In the genomic region with DNA sequence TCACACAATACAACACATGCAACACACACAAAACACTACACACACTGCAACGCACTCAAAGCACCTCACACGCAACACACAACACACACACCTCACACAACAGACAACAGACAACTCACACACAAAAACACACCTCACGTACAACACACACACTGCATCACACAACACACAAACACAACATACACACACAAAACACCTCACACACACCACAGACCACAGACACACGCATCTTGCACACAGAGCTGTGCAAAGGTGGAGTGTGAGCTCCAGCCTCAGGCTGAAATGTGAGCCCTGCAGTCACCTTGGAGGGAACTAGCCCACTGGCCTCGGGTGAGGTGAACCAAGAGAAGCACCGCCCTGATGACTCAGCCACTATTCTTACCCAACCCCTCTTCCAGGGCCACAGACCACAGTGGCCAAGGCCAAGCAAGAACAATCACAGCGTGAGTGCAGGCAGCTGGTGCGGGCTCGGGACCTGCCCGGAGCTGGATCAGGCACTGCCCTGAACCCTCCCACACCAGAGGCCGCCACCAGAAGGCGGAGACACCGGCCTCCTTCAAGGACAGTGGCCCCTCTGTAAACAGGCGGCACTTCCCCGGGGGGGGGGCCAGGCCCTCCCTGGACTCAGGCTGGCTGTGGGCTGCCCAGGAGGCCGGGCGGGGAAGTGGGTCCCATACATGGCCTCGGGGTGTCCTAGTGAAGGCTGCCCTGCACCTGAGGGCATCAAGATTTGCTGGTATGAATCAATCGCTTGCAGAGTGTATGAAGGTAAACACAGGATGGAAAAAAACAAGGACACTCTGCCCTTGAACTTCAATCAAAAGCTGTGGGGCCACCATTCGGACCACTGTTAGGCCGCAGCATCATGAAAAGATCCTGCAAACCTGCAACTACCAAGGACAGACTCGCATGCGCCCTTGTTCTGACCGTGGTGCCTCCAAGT, we compare ENCODE assay signal across 9 cellular contexts.
A peak's percentile ranks its signal among the peaks of the same experiment; 100 is the strongest.
DNase-seq lines count a peak whose midpoint lies in the region; ATAC-seq, FAIRE-seq and TF ChIP-seq lines count a peak whose summit lies in the region.
"Had no signal": no experiment of that assay in that cellular context is flagged by ENCODE, and none has a peak within 500 bp of the region (broad histone marks: within the 10 kb centered on the region; RNA-seq: fewer than 3 reads in every experiment).

No MANE protein-coding gene starts in this region.

- no peaks in the 10 kb centered on the region for H3K36me3 Mint-ChIP-seq in stimulated activated effector memory CD8-positive, alpha-beta T cell treated with anti-CD3 and anti-CD28 coated beads, Interleukin-12 subunit alpha, Interleukin-12 subunit beta, amount 100 ng/mL, for 72 hours

- no peak overlapping the region for H3K4me3 Mint-ChIP-seq in stimulated activated effector memory CD8-positive, alpha-beta T cell treated with anti-CD3 and anti-CD28 coated beads, Interleukin-12 subunit alpha, Interleukin-12 subunit beta, amount 100 ng/mL, for 72 hours
- H3K4me3 Mint-ChIP-seq: neural crest cell had no signal

- H3K27me3 ChIP-seq in ascending aorta (no peaks in the 10 kb centered on the region), keratinocyte (ENCODE audit: control insufficient read depth, extremely low read depth, insufficient read depth, low read length) (peaks cover 3% of the 10 kb centered on the region)

- dilution Hi-C loops in keratinocyte (cut with MboI; ENCODE audit: extremely low pct_ligation_motif_present, low sequenced_read_pairs), result no loop called here

- no peak for TF ChIP-seq CTCF in AG10803 (conservative IDR thresholded peaks at IDR 0.05; ENCODE audit: low read length)
- TF ChIP-seq CTCF in ascending aorta (IDR thresholded peaks at IDR 0.05), result peak in 2 of 3 experiments; percentile 36 to 42
- TF ChIP-seq CTCF in keratinocyte (optimal IDR thresholded peaks at IDR 0.05 in 1 of 3, IDR thresholded peaks at IDR 0.05 in 1 of 3, conservative IDR thresholded peaks at IDR 0.05 in 1 of 3; ENCODE audit: extremely low read depth in 1 of 3, insufficient read depth in 2 of 3, low read length in 3 of 3), result peak in 1 of 3 experiments; percentile 4

- H3K4me3 ChIP-seq in AG10803 (ENCODE audit: low read length) (no peak overlapping the region), ascending aorta (no peak overlapping the region), keratinocyte (ENCODE audit: control insufficient read depth in 2 of 3, extremely low read depth in 1 of 3, insufficient read depth in 2 of 3, low read depth in 1 of 3, low read length in 3 of 3) (no peak overlapping the region)

- no peak overlapping the region for H3K9ac ChIP-seq in keratinocyte (ENCODE audit: control insufficient read depth, extremely low read depth, insufficient read depth, low read length)

- intact Hi-C loops in ascending aorta (cut with DNase I), result no loop called here

- H3K9me3 ChIP-seq in ascending aorta (no peaks in the 10 kb centered on the region), keratinocyte (ENCODE audit: control insufficient read depth, low read depth, low read length) (no peaks in the 10 kb centered on the region)

- no peak for FAIRE-seq in keratinocyte (lab: Jason Lieb, UNC)

- peak overlapping the region; percentile 13 for H3K4me2 ChIP-seq in keratinocyte (ENCODE audit: control insufficient read depth, extremely low read depth, insufficient read depth, low read depth, low read length)

- peaks cover 2 to 46% of the 10 kb centered on the region in 2 donors for H3K4me1 ChIP-seq in ascending aorta
- peaks cover 10% of the 10 kb centered on the region for H3K4me1 ChIP-seq in keratinocyte (ENCODE audit: control insufficient read depth, extremely low read depth, insufficient read depth, low read length)

- H4K20me1 ChIP-seq in keratinocyte (ENCODE audit: control insufficient read depth, extremely low read depth, insufficient read depth, low read length), result no peaks in the 10 kb centered on the region

- no peak overlapping the region for H2AFZ ChIP-seq in keratinocyte (ENCODE audit: control insufficient read depth, low read length)

- no peak overlapping the region for H3K27ac Mint-ChIP-seq in stimulated activated effector memory CD8-positive, alpha-beta T cell treated with anti-CD3 and anti-CD28 coated beads, Interleukin-12 subunit alpha, Interleukin-12 subunit beta, amount 100 ng/mL, for 72 hours

- no peaks in the 10 kb centered on the region for H3K9me1 ChIP-seq in keratinocyte (ENCODE audit: control insufficient read depth, extremely low read depth, insufficient read depth, low read length)

- H3K27ac ChIP-seq in ascending aorta, result peak overlapping the region; percentile 29 to 59
- no peak overlapping the region for H3K27ac ChIP-seq in keratinocyte (ENCODE audit: control insufficient read depth, insufficient read depth, low read length)

- ATAC-seq in GM18517 (IDR thresholded peaks at IDR 0.05; ENCODE audit: unreplicated experiment), result peak; percentile 93
- peak; percentile 88 for ATAC-seq in HG02840 (IDR thresholded peaks at IDR 0.05; ENCODE audit: low FRiP score, unreplicated experiment)
- peak; percentile 60 for ATAC-seq in stimulated activated effector memory CD8-positive, alpha-beta T cell treated with anti-CD3 and anti-CD28 coated beads, Interleukin-12 subunit alpha, Interleukin-12 subunit beta, amount 100 ng/mL, for 72 hours

- no peaks in the 10 kb centered on the region for H3K79me2 ChIP-seq in keratinocyte (ENCODE audit: control insufficient read depth, insufficient read depth, low read length)

- DNase-seq in AG10803 (ENCODE audit: low read depth) (peak; percentile 93), NCI-H2029 (lab: John Stamatoyannopoulos, UW) (peak; percentile 93), ascending aorta (ENCODE audit: low spot score in 2 of 2) (peak; percentile 90 to 95), keratinocyte (ENCODE audit: low read depth, low spot score) (peak; percentile 55), globus pallidus (ENCODE audit: low spot score) (no peak)
- no peak for DNase-seq in stimulated activated effector memory CD8-positive, alpha-beta T cell treated with anti-CD3 and anti-CD28 coated beads, Interleukin-12 subunit alpha, Interleukin-12 subunit beta, amount 100 ng/mL, for 72 hours (ENCODE audit: low spot score in 2 of 2)

- H3K36me3 ChIP-seq in ascending aorta (no peaks in the 10 kb centered on the region), keratinocyte (ENCODE audit: control insufficient read depth in 2 of 2, extremely low read depth in 1 of 2, insufficient read depth in 2 of 2, low read length in 2 of 2) (no peaks in the 10 kb centered on the region)

- H3K9me3 Mint-ChIP-seq in stimulated activated effector memory CD8-positive, alpha-beta T cell treated with anti-CD3 and anti-CD28 coated beads, Interleukin-12 subunit alpha, Interleukin-12 subunit beta, amount 100 ng/mL, for 72 hours, result peaks cover 2% of the 10 kb centered on the region
- H3K9me3 Mint-ChIP-seq: neural crest cell had no signal

- no peaks in the 10 kb centered on the region for H3K4me1 Mint-ChIP-seq in stimulated activated effector memory CD8-positive, alpha-beta T cell treated with anti-CD3 and anti-CD28 coated beads, Interleukin-12 subunit alpha, Interleukin-12 subunit beta, amount 100 ng/mL, for 72 hours

Comparison
In these comparisons a context has a peak if more than half of its experiments do, and no peak if none do; other contexts are left out.
1. DNase-seq: peak in AG10803 (single experiment), NCI-H2029 (single experiment), ascending aorta (2 of 2) and keratinocyte (single experiment); none in stimulated activated effector memory CD8-positive, alpha-beta T cell treated with anti-CD3 and anti-CD28 coated beads, Interleukin-12 subunit alpha, Interleukin-12 subunit beta, amount 100 ng/mL, for 72 hours (0 of 2) and globus pallidus (single experiment).
2. Peak in every context shown above with its lines, with median percentiles within 50 percentile points of each other: ATAC-seq.